In the genomic region with DNA sequence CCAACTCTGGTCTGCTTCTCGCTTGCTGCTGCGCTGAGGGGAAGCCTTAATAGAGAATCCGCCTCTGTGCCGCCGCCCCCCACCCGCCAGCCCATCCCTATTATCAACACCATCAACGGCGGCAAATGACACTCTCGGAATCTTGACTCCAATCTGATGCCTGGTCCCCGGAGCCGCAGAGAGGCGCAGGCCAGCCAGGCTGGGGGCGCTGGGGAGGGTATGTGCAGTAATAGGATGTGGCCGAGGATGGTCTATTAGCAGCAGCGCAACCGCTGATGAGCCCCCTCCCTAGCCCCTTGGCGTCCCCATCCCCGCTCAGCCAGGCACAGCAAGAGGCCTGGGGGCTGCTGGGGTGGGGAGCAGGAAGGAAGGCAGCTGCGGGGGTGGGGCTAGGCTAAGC, we compare ENCODE assay signal across 31 cellular contexts. TPM values are rescaled to one million over a fixed set of nuclear protein-coding genes. Genes with fewer than 3 reads are reported as not detected.
"Had no signal": no experiment of that assay in that cellular context is flagged by ENCODE, and none has a peak within 500 bp of the region (broad histone marks: within the 10 kb centered on the region; RNA-seq: fewer than 3 reads in every experiment).

No MANE protein-coding gene starts in this region.

- H3K27me3 ChIP-seq: pancreas, right lobe of liver, testis, thyroid gland, vagina had no signal

- H3K36me3 ChIP-seq: left lung, pancreas, prostate gland, right lobe of liver, stomach, thyroid gland, transverse colon, upper lobe of left lung, vagina had no signal

- FAIRE-seq: islet of Langerhans, kidney, pancreas had no signal

- DNase-seq: hypothalamus; immature natural killer cell; kidney; left colon; left lung; midbrain; mucosa of descending colon; naive thymus-derived CD4-positive, alpha-beta T cell; nucleus accumbens; pancreas; retina; right lobe of liver; stimulated activated CD4-positive, alpha-beta T cell treated with anti-CD3 and anti-CD28 coated beads, Interleukin-1b, Interleukin-23, amount 100 ng/mL, for 48 hours; stimulated activated CD4-positive, alpha-beta T cell treated with anti-CD3 and anti-CD28 coated beads, Interleukin-2, amount 100 ng/mL, for 48 hours; stimulated activated naive B cell treated with anti-CD40 and anti-IgM and Interleukin-4, amounts not matched to agents 10 μg/mL and 1 μg/mL and 100 μg/mL, for 72 hours; stimulated activated naive CD8-positive, alpha-beta T cell treated with anti-CD3 and anti-CD28 coated beads, Interleukin-15, Interleukin-2, amounts not matched to agents 100 U/mL and 50 U/mL, for 24 hours; stomach; testis; thyroid gland; transverse colon had no signal

- H3K4me1 ChIP-seq: left lung, pancreas, prostate gland, right lobe of liver, testis, thyroid gland, transverse colon, upper lobe of left lung, vagina had no signal

- ATAC-seq: left colon; left lung; mucosa of descending colon; naive thymus-derived CD4-positive, alpha-beta T cell; natural killer cell treated with Interleukin-12 subunit alpha and Interleukin-12 subunit beta and Interleukin-15 and Interleukin-18, amount 100 ng/mL, for 72 hours; pancreas; right lobe of liver; stimulated activated naive B cell treated with anti-CD40 and anti-IgM and Interleukin-4, amounts not matched to agents 10 μg/mL and 1 μg/mL and 100 μg/mL, for 72 hours; stimulated activated naive CD8-positive, alpha-beta T cell treated with anti-CD3 and anti-CD28 coated beads, Interleukin-15, Interleukin-2, amounts not matched to agents 100 U/mL and 50 U/mL, for 24 hours had no signal

- H3K4me3 ChIP-seq: left lung, mucosa of descending colon, pancreas, prostate gland, right lobe of liver, smooth muscle cell, stomach, testis, thyroid gland, transverse colon, upper lobe of left lung, vagina had no signal

- H3K9me3 ChIP-seq: left lung, mucosa of descending colon, pancreas, prostate gland, right lobe of liver, stomach, testis, thyroid gland, transverse colon, upper lobe of left lung, vagina had no signal

- H3K27ac ChIP-seq: left lung, pancreas, prostate gland, right lobe of liver, stomach, testis, thyroid gland, transverse colon, upper lobe of left lung, vagina had no signal

- H3K4me2 ChIP-seq: smooth muscle cell had no signal

RNA-seq across cellular contexts. Expression of gene DMBX1, which starts 15.1 kb away (rescaled TPM):
- total RNA-seq: kidney; left colon; left lung; lung microvascular endothelial cell; mucosa of descending colon; myocyte; naive thymus-derived CD4-positive, alpha-beta T cell; osteoblast; pancreas; prostate gland; right lobe of liver; skeletal muscle tissue; smooth muscle cell; stomach; thyroid gland; transverse colon; upper lobe of left lung; urinary bladder had no signal
- polyA plus RNA-seq: immature natural killer cell; naive thymus-derived CD4-positive, alpha-beta T cell; pancreas; smooth muscle cell; stomach; urinary bladder had no signal
